ENCODE assay signal across 18 cellular contexts in the genomic region with DNA sequence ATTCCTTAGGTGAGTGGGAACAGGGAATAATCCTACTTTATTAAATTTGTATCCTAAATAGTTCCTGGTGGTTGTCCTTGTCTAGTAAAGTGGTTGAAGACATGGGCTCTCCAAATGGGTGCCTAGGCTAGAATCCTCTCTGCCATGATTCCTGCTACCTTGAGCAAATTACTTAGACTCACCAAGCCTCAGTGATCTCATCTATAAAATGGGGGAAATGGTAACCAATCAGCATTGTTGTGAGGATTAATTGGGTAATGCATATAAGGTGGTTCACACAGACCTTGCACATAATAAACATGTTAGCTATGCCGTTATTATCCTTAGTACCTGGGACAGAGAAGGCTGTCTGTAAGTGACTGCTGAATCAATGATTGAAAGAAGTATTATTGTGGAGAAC.
DNase-seq lines count a peak whose midpoint lies in the region; ATAC-seq, FAIRE-seq and TF ChIP-seq lines count a peak whose summit lies in the region.
"Had no signal": no experiment of that assay in that cellular context is flagged by ENCODE, and none has a peak within 500 bp of the region (broad histone marks: within the 10 kb centered on the region; RNA-seq: fewer than 3 reads in every experiment).

No MANE protein-coding gene starts in this region.

- TF ChIP-seq POLR2A in heart left ventricle (IDR thresholded peaks at IDR 0.05) = no peak

- H3K36me3 Mint-ChIP-seq in GM23338 (ENCODE audit: low read depth) = no peaks in the 10 kb centered on the region
- H3K36me3 Mint-ChIP-seq in endodermal cell (ENCODE audit: low read depth) = no peaks in the 10 kb centered on the region
- H3K36me3 Mint-ChIP-seq: CD14-positive monocyte; CD4-positive, alpha-beta memory T cell had no signal

- H3K4me1 ChIP-seq in GM23338 (ENCODE audit: insufficient read depth) = peaks cover 22% of the 10 kb centered on the region
- peaks cover 40% of the 10 kb centered on the region for H3K4me1 ChIP-seq in HUES6 (ENCODE audit: control insufficient read depth, insufficient read depth, low read length)
- H3K4me1 ChIP-seq in endodermal cell (ENCODE audit: control insufficient read depth, insufficient read depth, low read length) = peaks cover 4% of the 10 kb centered on the region
- H3K4me1 ChIP-seq in heart left ventricle = no peaks in the 10 kb centered on the region
- H3K4me1 ChIP-seq: BLaER1, HAP-1 had no signal

- H3K9ac ChIP-seq in HUES6 (ENCODE audit: low read length) (peak overlapping the region; percentile 45), endodermal cell (ENCODE audit: extremely low read depth, low read length, poor library complexity, severe bottlenecking) (no peak overlapping the region)
- H3K9ac ChIP-seq: BLaER1 had no signal

- H4K20me1 ChIP-seq in GM23338 (replicated peaks; ENCODE audit: insufficient read depth) = no peaks in the 10 kb centered on the region
- H4K20me1 ChIP-seq: BLaER1 had no signal

- H3K4me3 ChIP-seq in GM23338 = no peak overlapping the region
- H3K4me3 ChIP-seq in HUES6 (ENCODE audit: low read depth, low read length) = 0 out of 2 replicates have a peak overlapping the region, but pooled peaks have one; percentile 32
- no peak overlapping the region for H3K4me3 ChIP-seq in endodermal cell (ENCODE audit: low read length)
- no peak overlapping the region for H3K4me3 ChIP-seq in heart left ventricle
- H3K4me3 ChIP-seq: BLaER1, HAP-1, K562 had no signal

- H3K9me3 ChIP-seq in HUES6 (ENCODE audit: control insufficient read depth, insufficient read depth, low read depth, low read length) = no peaks in the 10 kb centered on the region; the same call in 1 of the 2 replicates
- H3K9me3 ChIP-seq in endodermal cell (ENCODE audit: control insufficient read depth, low read length) = peaks cover 4% of the 10 kb centered on the region
- H3K9me3 ChIP-seq in heart left ventricle = peaks cover 0 to 5% (median 0%) of the 10 kb centered on the region in 12 donors
- H3K9me3 ChIP-seq: BLaER1, HAP-1 had no signal

- TF ChIP-seq CTCF in GM23338 (conservative IDR thresholded peaks at IDR 0.05; ENCODE audit: low read depth in 2 of 2) = no peak
- TF ChIP-seq CTCF in endodermal cell (conservative IDR thresholded peaks at IDR 0.05) = no peak
- no peak for TF ChIP-seq CTCF in heart left ventricle (IDR thresholded peaks at IDR 0.05)

- DNase-seq in GM23338 (ENCODE audit: low spot score) (no peak), endodermal cell (no peak), urothelium cell line (ENCODE audit: low spot score) (no peak), heart left ventricle (no peak), cerebellum (ENCODE audit: low spot score) (no peak), SKM-1 treated with dmso at 0.1 percent for 144 hours (lab: John Stamatoyannopoulos, UW; ENCODE audit: unreplicated experiment) (no peak)
- DNase-seq: 8988T; CD4-positive, alpha-beta memory T cell; DMS153; DMS79 treated with DMSO at 0.1 percent for 48 hours; GF-D8; GOT3; IMR-90 had no signal

- H3K79me2 ChIP-seq in GM23338 (replicated peaks; ENCODE audit: insufficient read depth) = no peaks in the 10 kb centered on the region

- no peaks in the 10 kb centered on the region for H3F3A ChIP-seq in GM23338 (replicated peaks; ENCODE audit: low read depth)

- H3K4me2 ChIP-seq in GM23338 = peak overlapping the region; percentile 33
- H3K4me2 ChIP-seq: BLaER1 had no signal

- no peaks in the 10 kb centered on the region for H3K27me3 ChIP-seq in GM23338 (ENCODE audit: insufficient read depth)
- no peaks in the 10 kb centered on the region for H3K27me3 ChIP-seq in HUES6 (ENCODE audit: control insufficient read depth, insufficient read depth, low read length)
- peaks cover 1% of the 10 kb centered on the region for H3K27me3 ChIP-seq in endodermal cell (ENCODE audit: control insufficient read depth, insufficient read depth, low read length, poor library complexity, severe bottlenecking)
- H3K27me3 ChIP-seq in heart left ventricle = peaks cover 0 to 45% (median 0%) of the 10 kb centered on the region in 9 donors
- H3K27me3 ChIP-seq: BLaER1 had no signal

- peak; percentile 20 for FAIRE-seq in urothelium cell line (lab: Jason Lieb, UNC)
- FAIRE-seq: K562 had no signal

- no peak overlapping the region for H2AFZ ChIP-seq in GM23338

- peak overlapping the region; percentile 58; the same call in 1 of the 2 replicates for H3K27ac ChIP-seq in GM23338 (ENCODE audit: low read depth)
- peak overlapping the region; percentile 64; the same call in 1 of the 2 replicates for H3K27ac ChIP-seq in HUES6 (ENCODE audit: low read depth, low read length)
- H3K27ac ChIP-seq in endodermal cell (ENCODE audit: low read depth, low read length) = no peak overlapping the region
- H3K27ac ChIP-seq in heart left ventricle = no peak overlapping the region
- H3K27ac ChIP-seq: BLaER1 had no signal

- 50% methylated on average over 1 of the region's 1 CpG; no CpG with 5 or more reads in 1 of the 2 experiments for WGBS in endodermal cell (ENCODE audit: insufficient coverage in 1 of 2, insufficient read length in 1 of 2), 2 experiments
- 75 to 85% (median 79%) methylated on average over 1 of the region's 1 CpG for WGBS in heart left ventricle, 4 donors

- H3K36me3 ChIP-seq in GM23338 (ENCODE audit: insufficient read depth) (no peaks in the 10 kb centered on the region), HUES6 (ENCODE audit: control insufficient read depth, insufficient read depth, low read length) (no peaks in the 10 kb centered on the region), endodermal cell (ENCODE audit: control insufficient read depth, insufficient read depth, low read length) (no peaks in the 10 kb centered on the region), heart left ventricle (no peaks in the 10 kb centered on the region)
- H3K36me3 ChIP-seq: BLaER1, HAP-1 had no signal

- H3K9me3 Mint-ChIP-seq in GM23338 (no peaks in the 10 kb centered on the region), endodermal cell (peaks cover 3% of the 10 kb centered on the region)
- H3K9me3 Mint-ChIP-seq: CD14-positive monocyte had no signal

- H3K9me2 ChIP-seq in GM23338 (ENCODE audit: insufficient read depth) = no peaks in the 10 kb centered on the region

- intact Hi-C loops in heart left ventricle (cut with DNase I) = loop anchor here in 5 of 10 donors (10.0 kb wide), 4 partner anchors 176 to 676 kb away; no protein-coding TSS in a partner anchor

- H3K4me1 Mint-ChIP-seq in GM23338 (peaks cover 30% of the 10 kb centered on the region), endodermal cell (peaks cover 41% of the 10 kb centered on the region)
- H3K4me1 Mint-ChIP-seq: CD14-positive monocyte had no signal

- H3K27ac Mint-ChIP-seq in GM23338 (no peak overlapping the region), endodermal cell (peak overlapping the region; percentile 95)
- H3K27ac Mint-ChIP-seq: CD14-positive monocyte had no signal

- H3K27me3 Mint-ChIP-seq in GM23338 (ENCODE audit: insufficient read depth, low read depth, poor library complexity) (peaks cover 6% of the 10 kb centered on the region), endodermal cell (ENCODE audit: insufficient read depth) (peaks cover 13% of the 10 kb centered on the region)

- H3K4me3 Mint-ChIP-seq in GM23338 (no peak overlapping the region), endodermal cell (no peak overlapping the region)
- H3K4me3 Mint-ChIP-seq: CD4-positive, alpha-beta memory T cell had no signal

- ATAC-seq in GM23338 = no peak
- ATAC-seq in heart left ventricle = no peak
- ATAC-seq: K562 had no signal

TF ChIP-seq in GM23338, 12 proteins besides CTCF, POLR2A, EP300 and RAD21 (continues in another document):
- TF ChIP-seq EZH2phosphoT487 (IDR thresholded peaks at IDR 0.05; ENCODE audit: unreplicated experiment) = no peak
- TF ChIP-seq ZNF331 (CRISPR knock-in tag; IDR thresholded peaks at IDR 0.05; ENCODE audit: low read depth) = no peak
- no peak for TF ChIP-seq ZNF114 (CRISPR knock-in tag; IDR thresholded peaks at IDR 0.05)
- no peak for TF ChIP-seq JUNB (IDR thresholded peaks at IDR 0.05; ENCODE audit: unreplicated experiment)
- TF ChIP-seq, protein P1, sequence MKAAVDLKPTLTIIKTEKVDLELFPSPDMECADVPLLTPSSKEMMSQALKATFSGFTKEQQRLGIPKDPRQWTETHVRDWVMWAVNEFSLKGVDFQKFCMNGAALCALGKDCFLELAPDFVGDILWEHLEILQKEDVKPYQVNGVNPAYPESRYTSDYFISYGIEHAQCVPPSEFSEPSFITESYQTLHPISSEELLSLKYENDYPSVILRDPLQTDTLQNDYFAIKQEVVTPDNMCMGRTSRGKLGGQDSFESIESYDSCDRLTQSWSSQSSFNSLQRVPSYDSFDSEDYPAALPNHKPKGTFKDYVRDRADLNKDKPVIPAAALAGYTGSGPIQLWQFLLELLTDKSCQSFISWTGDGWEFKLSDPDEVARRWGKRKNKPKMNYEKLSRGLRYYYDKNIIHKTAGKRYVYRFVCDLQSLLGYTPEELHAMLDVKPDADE (IDR thresholded peaks at IDR 0.05) = no peak
- TF ChIP-seq, protein P2, sequence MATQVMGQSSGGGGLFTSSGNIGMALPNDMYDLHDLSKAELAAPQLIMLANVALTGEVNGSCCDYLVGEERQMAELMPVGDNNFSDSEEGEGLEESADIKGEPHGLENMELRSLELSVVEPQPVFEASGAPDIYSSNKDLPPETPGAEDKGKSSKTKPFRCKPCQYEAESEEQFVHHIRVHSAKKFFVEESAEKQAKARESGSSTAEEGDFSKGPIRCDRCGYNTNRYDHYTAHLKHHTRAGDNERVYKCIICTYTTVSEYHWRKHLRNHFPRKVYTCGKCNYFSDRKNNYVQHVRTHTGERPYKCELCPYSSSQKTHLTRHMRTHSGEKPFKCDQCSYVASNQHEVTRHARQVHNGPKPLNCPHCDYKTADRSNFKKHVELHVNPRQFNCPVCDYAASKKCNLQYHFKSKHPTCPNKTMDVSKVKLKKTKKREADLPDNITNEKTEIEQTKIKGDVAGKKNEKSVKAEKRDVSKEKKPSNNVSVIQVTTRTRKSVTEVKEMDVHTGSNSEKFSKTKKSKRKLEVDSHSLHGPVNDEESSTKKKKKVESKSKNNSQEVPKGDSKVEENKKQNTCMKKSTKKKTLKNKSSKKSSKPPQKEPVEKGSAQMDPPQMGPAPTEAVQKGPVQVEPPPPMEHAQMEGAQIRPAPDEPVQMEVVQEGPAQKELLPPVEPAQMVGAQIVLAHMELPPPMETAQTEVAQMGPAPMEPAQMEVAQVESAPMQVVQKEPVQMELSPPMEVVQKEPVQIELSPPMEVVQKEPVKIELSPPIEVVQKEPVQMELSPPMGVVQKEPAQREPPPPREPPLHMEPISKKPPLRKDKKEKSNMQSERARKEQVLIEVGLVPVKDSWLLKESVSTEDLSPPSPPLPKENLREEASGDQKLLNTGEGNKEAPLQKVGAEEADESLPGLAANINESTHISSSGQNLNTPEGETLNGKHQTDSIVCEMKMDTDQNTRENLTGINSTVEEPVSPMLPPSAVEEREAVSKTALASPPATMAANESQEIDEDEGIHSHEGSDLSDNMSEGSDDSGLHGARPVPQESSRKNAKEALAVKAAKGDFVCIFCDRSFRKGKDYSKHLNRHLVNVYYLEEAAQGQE (IDR thresholded peaks at IDR 0.05; ENCODE audit: unreplicated experiment) = no peak
- TF ChIP-seq CREB1 (CRISPR knock-in tag; IDR thresholded peaks at IDR 0.05; ENCODE audit: low read depth) = no peak
- no peak for TF ChIP-seq NANOG (IDR thresholded peaks at IDR 0.05; ENCODE audit: borderline replicate concordance)
- TF ChIP-seq POLR2AphosphoS5 (IDR thresholded peaks at IDR 0.05; ENCODE audit: low read depth) = no peak

Comparison
In these comparisons a context has a peak if more than half of its experiments do, and no peak if none do; other contexts are left out.
1. H3K27ac ChIP-seq: peak in GM23338 (single experiment) and HUES6 (single experiment); none in endodermal cell (single experiment) and heart left ventricle (0 of 12).